In the genomic region with DNA sequence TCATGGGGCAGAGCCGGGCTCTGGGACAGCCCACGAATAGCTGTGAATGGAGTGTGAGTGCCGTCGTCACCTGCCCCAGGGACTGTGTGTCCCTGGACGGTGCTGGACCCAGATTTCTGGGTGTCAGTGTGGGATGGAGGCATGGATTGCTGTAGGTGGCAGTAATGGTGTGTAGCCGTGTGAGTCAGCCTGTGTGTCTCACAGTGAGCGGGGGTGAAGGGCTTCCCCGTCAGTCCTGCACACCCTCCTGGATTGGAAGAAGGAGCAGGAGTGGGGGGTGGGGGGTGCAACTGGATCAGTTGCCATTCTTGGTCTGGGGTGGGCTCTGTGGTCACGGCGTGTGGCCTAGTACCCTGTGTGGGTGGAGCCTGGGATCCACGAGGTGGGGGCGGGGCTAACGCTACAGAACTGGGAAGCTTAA, we compare ENCODE assay signal across 9 cellular contexts. TPM values are rescaled to one million over a fixed set of nuclear protein-coding genes. Genes with fewer than 3 reads are reported as not detected.
DNase-seq lines count a peak whose midpoint lies in the region; ATAC-seq and TF ChIP-seq lines count a peak whose summit lies in the region.
"Had no signal": no experiment of that assay in that cellular context is flagged by ENCODE, and none has a peak within 500 bp of the region (broad histone marks: within the 10 kb centered on the region; RNA-seq: fewer than 3 reads in every experiment).

No MANE protein-coding gene starts in this region.

- WGBS in HUES64, result 37% methylated on average over 13 of the region's 13 CpGs

- no peaks in the 10 kb centered on the region for H3K9me3 ChIP-seq in HUES64 (ENCODE audit: insufficient read depth, low read depth, low read length)
- no peaks in the 10 kb centered on the region for H3K9me3 ChIP-seq in effector memory CD4-positive, alpha-beta T cell (ENCODE audit: control insufficient read depth, low read length)

- DNase-seq in NCI-H748 (lab: John Stamatoyannopoulos, UW; ENCODE audit: unreplicated experiment), result peak; percentile 47
- DNase-seq in NCI-H748 treated with DMSO at 0.1 percent for 48 hours (lab: John Stamatoyannopoulos, UW), result no peak
- DNase-seq in cardiac fibroblast (ENCODE audit: low read depth in 2 of 2), result peak in 1 of 2 donors; percentile 51
- peak in 31 of 56 donors; percentile 10 to 76 (median 34) for DNase-seq in nucleus accumbens (lab: John Stamatoyannopoulos, UW)
- no peak for DNase-seq in activated gamma-delta T cell (lab: John Stamatoyannopoulos, UW)
- no peak for DNase-seq in effector memory CD4-positive, alpha-beta T cell
- DNase-seq: AML-193 had no signal

- no peak overlapping the region for H3K9ac ChIP-seq in HUES64 (ENCODE audit: low read depth, low read length)

- ATAC-seq in HG03175 (IDR thresholded peaks at IDR 0.05; ENCODE audit: unreplicated experiment), result no peak

- TF ChIP-seq CTCF in cardiac fibroblast (IDR thresholded peaks at IDR 0.05; ENCODE audit: low read depth, low read length), result peak; percentile 20

- H3K27me3 ChIP-seq in HUES64 (ENCODE audit: insufficient read depth, low read length), result peaks cover 32% of the 10 kb centered on the region
- peaks cover 21% of the 10 kb centered on the region for H3K27me3 ChIP-seq in effector memory CD4-positive, alpha-beta T cell (replicated peaks; ENCODE audit: control insufficient read depth, insufficient read depth, low read length, poor library complexity, severe bottlenecking)

- H3K27ac ChIP-seq in HUES64 (ENCODE audit: low read depth, low read length), result no peak overlapping the region
- H3K27ac ChIP-seq in effector memory CD4-positive, alpha-beta T cell (ENCODE audit: insufficient read depth, low read length, poor library complexity, severe bottlenecking), result no peak overlapping the region

- H3K4me3 ChIP-seq in HUES64 (ENCODE audit: low read length), result 0 out of 2 replicates have a peak overlapping the region, but pooled peaks have one; percentile 1
- no peak overlapping the region for H3K4me3 ChIP-seq in cardiac fibroblast (replicated peaks in 1 of 2; ENCODE audit: low read depth in 2 of 2, low read length in 2 of 2)
- no peak overlapping the region for H3K4me3 ChIP-seq in effector memory CD4-positive, alpha-beta T cell (ENCODE audit: insufficient read depth, low read depth, low read length, poor library complexity, severe bottlenecking)

- no peaks in the 10 kb centered on the region for H3K36me3 ChIP-seq in HUES64 (ENCODE audit: insufficient read depth, low read length)
- no peaks in the 10 kb centered on the region for H3K36me3 ChIP-seq in effector memory CD4-positive, alpha-beta T cell (ENCODE audit: control insufficient read depth, insufficient read depth, low read length)

- peaks cover 14% of the 10 kb centered on the region for H3K4me1 ChIP-seq in HUES64 (ENCODE audit: insufficient read depth, low read length)
- peaks cover 23% of the 10 kb centered on the region for H3K4me1 ChIP-seq in effector memory CD4-positive, alpha-beta T cell (ENCODE audit: control insufficient read depth, insufficient read depth, low read length, poor library complexity, severe bottlenecking)

RNA-seq across cellular contexts. Expression of gene LTBP4, which starts 6.5 kb away (rescaled TPM):
- 46.5 TPM for polyA plus RNA-seq in HUES64 (2013, experiment 1 of 2)
- 64.4 TPM for polyA plus RNA-seq in HUES64 (2013, experiment 2 of 2)

RNA-seq across cellular contexts. Expression of gene SHKBP1, which starts 18.0 kb away (rescaled TPM):
- 48.2 TPM for polyA plus RNA-seq in HUES64 (2013, experiment 1 of 2)
- polyA plus RNA-seq in HUES64 (2013, experiment 2 of 2), result 72.7 TPM

Comparison
In these comparisons a context has a peak if more than half of its experiments do, and no peak if none do; other contexts are left out.
1. DNase-seq: peak in NCI-H748 (single experiment) and nucleus accumbens (31 of 56); none in NCI-H748 treated with DMSO at 0.1 percent for 48 hours (single experiment), activated gamma-delta T cell (single experiment) and effector memory CD4-positive, alpha-beta T cell (0 of 3).